8 cellular contexts compared by ENCODE assay signal in the genomic region with DNA sequence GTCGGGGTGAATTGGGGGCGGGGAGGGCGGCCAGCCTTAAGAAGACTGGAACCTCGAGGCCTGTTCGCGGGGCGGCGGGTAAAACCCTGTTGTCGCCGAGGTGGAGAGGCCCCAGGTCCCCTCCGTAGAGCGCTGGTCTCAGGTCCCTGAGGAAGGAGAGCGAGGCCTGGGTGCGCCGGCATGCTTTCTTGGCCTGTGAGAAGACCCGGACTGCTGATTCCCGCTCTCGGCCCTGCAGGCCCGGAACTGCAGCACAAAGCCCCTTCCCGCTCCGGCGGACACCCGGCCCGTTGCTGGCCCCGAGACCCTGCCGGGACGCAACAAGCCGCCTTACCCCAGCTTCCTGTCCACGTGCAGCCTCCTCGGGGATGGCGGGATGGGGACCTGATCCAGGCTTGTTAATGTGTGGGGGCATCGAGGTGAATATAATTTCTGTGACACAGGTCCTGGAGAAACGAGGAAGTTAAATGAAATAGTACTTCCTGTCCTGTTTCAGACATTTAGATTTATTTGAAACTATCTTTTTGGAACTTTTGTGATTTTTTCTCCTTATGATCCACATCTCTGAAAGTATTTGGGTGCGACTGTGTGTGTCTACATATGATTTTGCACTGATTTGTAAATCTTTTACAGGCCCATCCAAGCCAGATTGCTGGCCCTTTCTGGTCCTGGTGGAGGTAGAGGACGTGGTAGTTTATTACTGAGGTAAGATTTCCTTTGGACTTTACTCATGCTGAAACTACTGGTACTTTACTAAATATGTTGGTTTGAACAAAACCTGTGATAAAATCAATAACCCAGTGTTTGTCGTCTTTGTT. TPM values are rescaled to one million over a fixed set of nuclear protein-coding genes. Genes with fewer than 3 reads are reported as not detected.
DNase-seq lines count a peak whose midpoint lies in the region; ATAC-seq, FAIRE-seq and TF ChIP-seq lines count a peak whose summit lies in the region.

No MANE protein-coding gene starts in this region.

- peaks cover 48% of the 10 kb centered on the region for H3K36me3 ChIP-seq in NT2/D1 (ENCODE audit: insufficient read depth, insufficient read length, low read length)
- H3K36me3 ChIP-seq in body of pancreas (replicated peaks in 1 of 2; ENCODE audit: insufficient read depth in 1 of 2, low read depth in 2 of 2), result peaks cover 17 to 32% of the 10 kb centered on the region in 2 donors
- peaks cover 3% of the 10 kb centered on the region for H3K36me3 ChIP-seq in kidney epithelial cell (ENCODE audit: control insufficient read depth, insufficient read depth, low read length)

- peak overlapping the region; percentile 82 for H3K4me2 ChIP-seq in A549

- ATAC-seq in A549, result peak; percentile 36 to 51
- peak; percentile 8 for ATAC-seq in HG02885 (IDR thresholded peaks at IDR 0.05; ENCODE audit: poor library complexity, unreplicated experiment)
- ATAC-seq in body of pancreas, result peak; percentile 2

- H3K4me1 ChIP-seq in A549 (peaks cover 37% of the 10 kb centered on the region), NT2/D1 (ENCODE audit: insufficient read depth, insufficient read length) (peaks cover 2% of the 10 kb centered on the region), body of pancreas (peaks cover 28% of the 10 kb centered on the region)

- TF ChIP-seq RAD21 in A549 (conservative IDR thresholded peaks at IDR 0.05 in 1 of 2, IDR thresholded peaks at IDR 0.05 in 1 of 2), result no peak

- H3K27ac ChIP-seq in A549 (peak overlapping the region; percentile 95), body of pancreas (peak overlapping the region; percentile 72 to 98 (median 94))

- no peak for TF ChIP-seq POLR2A in A549 (IDR thresholded peaks at IDR 0.05; ENCODE audit: low read length)
- no peak for TF ChIP-seq POLR2A in body of pancreas (IDR thresholded peaks at IDR 0.05)

- CTCF ChIA-PET in A549 (lab: Yijun Ruan, JAX), result interaction anchor here (0.6 kb wide), 1 partner anchor 56 kb away, joined by 3 read pairs; no protein-coding TSS in a partner anchor

- H3K27me3 ChIP-seq in NT2/D1 (ENCODE audit: insufficient read depth, insufficient read length) (no peaks in the 10 kb centered on the region), body of pancreas (no peaks in the 10 kb centered on the region), kidney epithelial cell (ENCODE audit: control insufficient read depth, insufficient read depth, low read length) (no peaks in the 10 kb centered on the region)

- intact Hi-C loops in body of pancreas (cut with DNase I), result no loop called here

- no peaks in the 10 kb centered on the region for H3K9me3 ChIP-seq in A549
- no peaks in the 10 kb centered on the region for H3K9me3 ChIP-seq in NT2/D1 (ENCODE audit: insufficient read depth, low read length)
- no peaks in the 10 kb centered on the region for H3K9me3 ChIP-seq in body of pancreas

- DNase-seq in A549 (ENCODE audit: low read depth in 1 of 2, low spot score in 1 of 2), result peak in 1 of 2 experiments; percentile 38
- no peak for DNase-seq in NT2/D1 (ENCODE audit: low read depth, low spot score)
- peak in 2 of 4 donors; percentile 34 to 37 for DNase-seq in body of pancreas
- no peak for DNase-seq in kidney epithelial cell (ENCODE audit: low read depth)
- peak in 2 of 3 experiments; percentile 16 to 35 for DNase-seq in stimulated activated CD4-positive, alpha-beta T cell treated with anti-CD3 and anti-CD28 coated beads, TNF-alpha, amount 100 ng/mL, for 24 hours (ENCODE audit: low read depth in 3 of 3)
- DNase-seq in NCI-H128 (lab: John Stamatoyannopoulos, UW; ENCODE audit: unreplicated experiment), result no peak

- under 1% methylated on average over 10 of the region's 36 CpGs for WGBS in A549 (ENCODE audit: missing lambda C conversion rate)
- 0 to 1% methylated on average over 13 to 36 of the region's 36 CpGs for WGBS in body of pancreas, 2 donors

- H3K9ac ChIP-seq in NT2/D1 (ENCODE audit: insufficient read length, low read depth), result peak overlapping the region; percentile 99

- FAIRE-seq in A549 (lab: Jason Lieb, UNC), result no peak

- POLR2A ChIA-PET in A549 (lab: Yijun Ruan, JAX), result interaction anchor here (1.0 to 1.7 kb wide), 11 partner anchors 10 to 257 kb away, joined by 3 to 31 read pairs (median 4); partner anchors contain the start of genes FBXO33, GEMIN2 and SEC23A

- no peak for TF ChIP-seq CTCF in A549 (IDR thresholded peaks at IDR 0.05)
- TF ChIP-seq CTCF in body of pancreas (IDR thresholded peaks at IDR 0.05), result no peak
- TF ChIP-seq CTCF in kidney epithelial cell (IDR thresholded peaks at IDR 0.05; ENCODE audit: insufficient read depth, low read length, poor library complexity, severe bottlenecking), result no peak

- H3K4me3 ChIP-seq in A549, result peak overlapping the region; percentile 82
- H3K4me3 ChIP-seq in GM08714 (ENCODE audit: low read length), result peak overlapping the region; percentile 95
- H3K4me3 ChIP-seq in NT2/D1 (ENCODE audit: insufficient read length, low read depth), result peak overlapping the region; percentile 94
- peak overlapping the region; percentile 64 to 89 for H3K4me3 ChIP-seq in body of pancreas
- H3K4me3 ChIP-seq in kidney epithelial cell (ENCODE audit: low read depth, low read length), result peak overlapping the region; percentile 99

- no peak for TF ChIP-seq EP300 in A549 (IDR thresholded peaks at IDR 0.05)

TF ChIP-seq in A549, 52 proteins besides CTCF, POLR2A, EP300 and RAD21:
- 0 out of 2 replicates have a peak, but pooled peaks have one; percentile 26 for TF ChIP-seq HOXB5 (CRISPR knock-in tag; IDR thresholded peaks at IDR 0.05)
- TF ChIP-seq, protein P1, sequence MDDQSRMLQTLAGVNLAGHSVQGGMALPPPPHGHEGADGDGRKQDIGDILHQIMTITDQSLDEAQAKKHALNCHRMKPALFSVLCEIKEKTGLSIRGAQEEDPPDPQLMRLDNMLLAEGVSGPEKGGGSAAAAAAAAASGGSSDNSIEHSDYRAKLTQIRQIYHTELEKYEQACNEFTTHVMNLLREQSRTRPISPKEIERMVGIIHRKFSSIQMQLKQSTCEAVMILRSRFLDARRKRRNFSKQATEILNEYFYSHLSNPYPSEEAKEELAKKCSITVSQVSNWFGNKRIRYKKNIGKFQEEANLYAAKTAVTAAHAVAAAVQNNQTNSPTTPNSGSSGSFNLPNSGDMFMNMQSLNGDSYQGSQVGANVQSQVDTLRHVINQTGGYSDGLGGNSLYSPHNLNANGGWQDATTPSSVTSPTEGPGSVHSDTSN (IDR thresholded peaks at IDR 0.05), result no peak
- no peak; the same call in 1 of the 2 replicates for TF ChIP-seq HDAC2 (IDR thresholded peaks at IDR 0.05)
- peak; percentile 35; the same call in 1 of the 2 replicates for TF ChIP-seq PHF8 (IDR thresholded peaks at IDR 0.05; ENCODE audit: borderline replicate concordance, low read depth)
- TF ChIP-seq KDM5A (IDR thresholded peaks at IDR 0.05), result peak; percentile 40; the same call in 1 of the 2 replicates
- TF ChIP-seq, protein P2, sequence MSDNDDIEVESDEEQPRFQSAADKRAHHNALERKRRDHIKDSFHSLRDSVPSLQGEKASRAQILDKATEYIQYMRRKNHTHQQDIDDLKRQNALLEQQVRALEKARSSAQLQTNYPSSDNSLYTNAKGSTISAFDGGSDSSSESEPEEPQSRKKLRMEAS (IDR thresholded peaks at IDR 0.05), result peak; percentile 67
- no peak for TF ChIP-seq NFE2L2 (conservative IDR thresholded peaks at IDR 0.05; ENCODE audit: low read length)
- TF ChIP-seq MYC (IDR thresholded peaks at IDR 0.05; ENCODE audit: borderline replicate concordance, low read length), result peak; percentile 51; the same call in 1 of the 2 replicates
- 0 out of 2 replicates have a peak, but pooled peaks have one; percentile 47 for TF ChIP-seq FOSB (CRISPR knock-in tag; IDR thresholded peaks at IDR 0.05)
- peak; percentile 48; the same call in 1 of the 2 replicates for TF ChIP-seq E2F6 (IDR thresholded peaks at IDR 0.05; ENCODE audit: borderline replicate concordance, low read depth)
- 0 out of 2 replicates have a peak, but pooled peaks have one; percentile 16 for TF ChIP-seq ATOH8 (CRISPR knock-in tag; IDR thresholded peaks at IDR 0.05; ENCODE audit: low read depth)
- TF ChIP-seq ZNF302 (CRISPR knock-in tag; IDR thresholded peaks at IDR 0.05), result no peak
- no peak for TF ChIP-seq ZSCAN20 (CRISPR knock-in tag; IDR thresholded peaks at IDR 0.05)

RNA-seq across cellular contexts. Expression of gene PNN, which starts 0.6 kb away (rescaled TPM):
- polyA plus RNA-seq in A549 (2011; rRNA removed) (40.3 and 50.1 TPM in 2 replicates), A549 (2017; fragmentation: RNase III; extraction: RNeasy Plus Mini Kit Qiagen cat#74134 plus additional on column Dnase treatment) (108 to 124 TPM (median 117 TPM) in 3 replicates)
- 12.8 and 18.7 TPM in 2 replicates for polyA plus RNA-seq in A549 (2012; cell fraction: cytosol; rRNA removed)
- polyA plus RNA-seq in A549 (2012; cell fraction: nucleus; rRNA removed), result 45.6 and 146 TPM in 2 replicates
- polyA minus RNA-seq in A549 (2011; rRNA and poly(A)+ RNA removed), result 21.7 and 24.8 TPM in 2 replicates
- total RNA-seq in body of pancreas (10 to 100 TPM; 31.6 to 43.8 TPM), kidney epithelial cell (22.6 and 33.5 TPM in 2 replicates)

RNA-seq across cellular contexts. Expression of gene TRAPPC6B, which starts 5.5 kb away (rescaled TPM):
- polyA plus RNA-seq in A549 (2011; rRNA removed) (18.7 and 31.6 TPM in 2 replicates), A549 (2017; fragmentation: RNase III; extraction: RNeasy Plus Mini Kit Qiagen cat#74134 plus additional on column Dnase treatment) (14.7 to 16.4 TPM (median 15.7 TPM) in 3 replicates)
- polyA plus RNA-seq in A549 (2012; cell fraction: cytosol; rRNA removed), result 3.7 and 3.8 TPM in 2 replicates
- 5.0 and 9.4 TPM in 2 replicates for polyA plus RNA-seq in A549 (2012; cell fraction: nucleus; rRNA removed)
- 9.1 and 11.7 TPM in 2 replicates for polyA minus RNA-seq in A549 (2011; rRNA and poly(A)+ RNA removed)
- total RNA-seq in body of pancreas (10 to 100 TPM; 12.5 to 16.5 TPM), kidney epithelial cell (27.9 and 29.5 TPM in 2 replicates)

RNA-seq across cellular contexts. Expression of gene MIA2, which starts 58.1 kb away (rescaled TPM):
- polyA plus RNA-seq in A549 (2011; rRNA removed), result 71.7 and 73.9 TPM in 2 replicates
- polyA plus RNA-seq in A549 (2012; cell fraction: cytosol; rRNA removed), result 8.5 and 12.4 TPM in 2 replicates
- 10.4 and 16.1 TPM in 2 replicates for polyA plus RNA-seq in A549 (2012; cell fraction: nucleus; rRNA removed)
- 22.9 to 25.6 TPM (median 25.4 TPM) in 3 replicates for polyA plus RNA-seq in A549 (2017; fragmentation: RNase III; extraction: RNeasy Plus Mini Kit Qiagen cat#74134 plus additional on column Dnase treatment)
- polyA minus RNA-seq in A549 (2011; rRNA and poly(A)+ RNA removed), result 23.1 and 26.2 TPM in 2 replicates
- 10 to 100 TPM; 43.6 to 46.8 TPM for total RNA-seq in body of pancreas
- 38.6 and 41.2 TPM in 2 replicates for total RNA-seq in kidney epithelial cell

Comparison
In these comparisons a context has a peak if more than half of its experiments do, and no peak if none do; other contexts are left out.
1. DNase-seq: peak in stimulated activated CD4-positive, alpha-beta T cell treated with anti-CD3 and anti-CD28 coated beads, TNF-alpha, amount 100 ng/mL, for 24 hours (2 of 3); none in NT2/D1 (single experiment), kidney epithelial cell (single experiment) and NCI-H128 (single experiment).
2. Peak in every context shown above with its lines, with median percentiles within 50 percentile points of each other: ATAC-seq and H3K4me3 ChIP-seq.